25 cellular contexts compared by ENCODE assay signal in the genomic region with DNA sequence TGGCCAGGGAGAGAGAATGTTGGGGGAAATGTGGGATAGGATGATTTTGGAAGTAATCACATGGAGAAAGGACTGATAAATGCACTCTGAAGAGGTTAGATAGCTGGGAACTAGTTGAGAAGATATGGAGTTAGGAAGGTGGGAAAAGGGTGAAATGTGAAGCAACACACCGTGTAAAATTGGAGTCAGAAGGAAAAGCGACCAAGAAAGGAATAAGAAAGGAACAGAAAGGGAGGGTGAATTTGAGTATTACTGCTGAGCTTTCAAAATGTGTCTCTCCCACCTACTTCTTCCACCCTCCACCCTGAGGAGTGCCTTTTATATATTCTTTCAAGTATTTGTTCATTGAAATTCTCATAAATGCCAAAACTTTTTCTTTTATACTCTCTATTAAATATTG.
"Had no signal": no experiment of that assay in that cellular context is flagged by ENCODE, and none has a peak within 500 bp of the region (broad histone marks: within the 10 kb centered on the region; RNA-seq: fewer than 3 reads in every experiment).

No MANE protein-coding gene starts in this region.

- FAIRE-seq: HTR-8/SVneo had no signal

- H3K9me3 ChIP-seq: SK-N-SH had no signal

- H3K27ac ChIP-seq: HL-60, RWPE1 had no signal

- H3K9ac ChIP-seq: SK-N-SH had no signal

- DNase-seq: KBM-7, MV-4-11, NCI-H1048, NCI-H1105, NCI-H1417, NCI-H1436 treated with DMSO at 0.1 percent for 48 hours, NCI-H1694, NCI-H187 treated with DMSO at 0.1 percent for 48 hours, NCI-H2081, NCI-H2107, NCI-H2227 treated with DMSO at 0.1 percent for 48 hours, NCI-H446, NCI-H510A, NCI-H524 treated with DMSO at 0.1 percent for 48 hours, NCI-H69, NCI-H774, PC-3, SHP77, SK-N-SH, SW 1271, T-cell had no signal

- ATAC-seq: Panc1, PC-3, T-cell had no signal

- H3K4me2 ChIP-seq: SK-N-SH had no signal
